In genomic region chr18:62867521-62867920, GRCh38 we compare ENCODE assay signal across 27 cellular contexts.
DNase-seq lines count a peak whose midpoint lies in the region; ATAC-seq and TF ChIP-seq lines count a peak whose summit lies in the region.
"Had no signal": no experiment of that assay in that cellular context is flagged by ENCODE, and none has a peak within 500 bp of the region (broad histone marks: within the 10 kb centered on the region; RNA-seq: fewer than 3 reads in every experiment).

No MANE protein-coding gene starts in this region.

- no peaks in the 10 kb centered on the region for H3K27me3 Mint-ChIP-seq in CD4-positive, CD25-positive, alpha-beta regulatory T cell
- no peaks in the 10 kb centered on the region for H3K27me3 Mint-ChIP-seq in nephron progenitor cell (ENCODE audit: low read depth, poor library complexity)

- H3K27me3 ChIP-seq in CD4-positive, CD25-positive, alpha-beta regulatory T cell (ENCODE audit: control insufficient read depth, insufficient read depth, low read length), result no peaks in the 10 kb centered on the region
- H3K27me3 ChIP-seq: SJSA1 had no signal

- peak overlapping the region; percentile 29 to 65 (median 49) for H3K27ac Mint-ChIP-seq in CD4-positive, CD25-positive, alpha-beta regulatory T cell
- peak overlapping the region; percentile 39 for H3K27ac Mint-ChIP-seq in nephron progenitor cell

- no peak for ATAC-seq in CD4-positive, CD25-positive, alpha-beta regulatory T cell (ENCODE audit: low read depth in 2 of 2)

- H3K9me3 Mint-ChIP-seq in CD4-positive, CD25-positive, alpha-beta regulatory T cell, result no peaks in the 10 kb centered on the region
- H3K9me3 Mint-ChIP-seq in nephron progenitor cell, result no peaks in the 10 kb centered on the region

- no peak overlapping the region for H3K27ac ChIP-seq in CD4-positive, CD25-positive, alpha-beta regulatory T cell (ENCODE audit: insufficient read depth, low read length, poor library complexity, severe bottlenecking)
- H3K27ac ChIP-seq: GM23248, SJSA1 had no signal

- H3K4me3 Mint-ChIP-seq in CD4-positive, CD25-positive, alpha-beta regulatory T cell, result no peak overlapping the region
- no peak overlapping the region for H3K4me3 Mint-ChIP-seq in nephron progenitor cell

- H3K9me3 ChIP-seq in CD4-positive, CD25-positive, alpha-beta regulatory T cell (ENCODE audit: control insufficient read depth in 2 of 2, low read length in 2 of 2), result no peaks in the 10 kb centered on the region
- H3K9me3 ChIP-seq: SJSA1 had no signal

- no peak overlapping the region for H3K4me3 ChIP-seq in CD4-positive, CD25-positive, alpha-beta regulatory T cell (ENCODE audit: low read depth, low read length)
- H3K4me3 ChIP-seq: GM23248, PC-9, SJSA1 had no signal

- DNase-seq in CD4-positive, CD25-positive, alpha-beta regulatory T cell, result no peak
- DNase-seq in NCI-H446 treated with DMSO at 0.1 percent for 48 hours (lab: John Stamatoyannopoulos, UW) (peak; percentile 35), cerebellar cortex (ENCODE audit: low spot score) (peak; percentile 13), nephron progenitor cell (no peak), RKO (ENCODE audit: low spot score) (no peak), SW480 (ENCODE audit: low spot score) (no peak), midbrain (lab: John Stamatoyannopoulos, UW) (no peak), NCI-H226 (no peak)
- DNase-seq: 8988T; DMS53; GM23248; H7; IMR-90; KG1; MM.1S; NCI-H1417; NCI-H1694; NCI-H2081; NCI-H2171; NCI-H345; NCI-H526; NCI-H82; NK-92 treated with Interleukin-12 subunit alpha and Interleukin-12 subunit beta, amount 100 ng/mL, for 24 hours; PC-9; Right ventricle myocardium superior; RPMI8226 had no signal

- H3K36me3 ChIP-seq in CD4-positive, CD25-positive, alpha-beta regulatory T cell (ENCODE audit: control insufficient read depth, insufficient read depth, low read length), result no peaks in the 10 kb centered on the region
- H3K36me3 ChIP-seq: SJSA1 had no signal

- peaks cover 18 to 45% (median 30%) of the 10 kb centered on the region in 4 donors for H3K4me1 Mint-ChIP-seq in CD4-positive, CD25-positive, alpha-beta regulatory T cell
- peaks cover 12% of the 10 kb centered on the region for H3K4me1 Mint-ChIP-seq in nephron progenitor cell

- H3K4me1 ChIP-seq in CD4-positive, CD25-positive, alpha-beta regulatory T cell (ENCODE audit: control insufficient read depth, insufficient read depth, low read length, poor library complexity, severe bottlenecking), result peaks cover 28% of the 10 kb centered on the region

- H3K36me3 Mint-ChIP-seq in CD4-positive, CD25-positive, alpha-beta regulatory T cell, result peaks cover 7% of the 10 kb centered on the region
- H3K36me3 Mint-ChIP-seq in nephron progenitor cell (ENCODE audit: low read depth), result peaks cover 42% of the 10 kb centered on the region

- TF ChIP-seq CTCF in nephron progenitor cell (IDR thresholded peaks at IDR 0.05), result no peak

Comparison
In these comparisons a context has a peak if more than half of its experiments do, and no peak if none do; other contexts are left out.
1. DNase-seq: peak in NCI-H446 treated with DMSO at 0.1 percent for 48 hours (single experiment) and cerebellar cortex (single experiment); none in CD4-positive, CD25-positive, alpha-beta regulatory T cell (0 of 3), nephron progenitor cell (single experiment), RKO (single experiment), SW480 (single experiment), midbrain (single experiment) and NCI-H226 (single experiment).